In the genomic region with DNA sequence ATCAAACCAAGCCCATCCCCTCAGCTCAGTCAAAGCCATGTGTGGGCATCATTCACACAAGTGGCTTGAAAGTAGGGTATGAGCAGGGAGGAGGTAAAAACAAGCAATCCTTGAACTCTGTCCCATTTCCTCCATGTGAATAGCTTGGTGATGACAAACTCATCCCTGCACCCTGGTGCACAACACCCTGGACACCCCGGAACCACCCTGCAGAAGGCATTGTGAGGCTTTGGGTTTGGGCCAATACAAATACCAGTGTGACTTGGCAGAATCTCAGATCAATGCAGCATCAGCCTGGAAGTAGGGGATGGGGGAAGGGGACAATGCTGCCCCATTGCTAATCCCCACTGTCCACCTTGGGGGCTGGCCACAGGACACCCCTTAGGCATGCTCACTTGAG, we compare ENCODE assay signal across 12 cellular contexts. TPM values are rescaled to one million over a fixed set of nuclear protein-coding genes. Genes with fewer than 3 reads are reported as not detected.
DNase-seq lines count a peak whose midpoint lies in the region; ATAC-seq, FAIRE-seq and TF ChIP-seq lines count a peak whose summit lies in the region.
"Had no signal": no experiment of that assay in that cellular context is flagged by ENCODE, and none has a peak within 500 bp of the region (broad histone marks: within the 10 kb centered on the region; RNA-seq: fewer than 3 reads in every experiment).

No MANE protein-coding gene starts in this region.

- H3K36me3 Mint-ChIP-seq in H9 (ENCODE audit: insufficient read depth in 1 of 3, low read depth in 3 of 3): no peaks in the 10 kb centered on the region

- no peaks in the 10 kb centered on the region for H3K79me1 ChIP-seq in H9 (ENCODE audit: insufficient read depth, low read depth, low read length, poor library complexity, severe bottlenecking)

- H2BK120ac ChIP-seq in H9 (ENCODE audit: low read depth, low read length, poor library complexity, severe bottlenecking): no peak overlapping the region

- H3K4ac ChIP-seq in H9 (ENCODE audit: low read depth, low read length): no peak overlapping the region; the same call in 1 of the 2 replicates

- H3K79me2 ChIP-seq in H9 (ENCODE audit: insufficient read depth, low read length) (no peaks in the 10 kb centered on the region), PC-9 (ENCODE audit: low read depth) (peaks cover 82% of the 10 kb centered on the region)

- peaks cover 5% of the 10 kb centered on the region; the same call in 1 of the 2 replicates for H3K4me1 ChIP-seq in H9 (ENCODE audit: insufficient read depth, low read length)
- H3K4me1 ChIP-seq in PC-9 (replicated peaks; ENCODE audit: insufficient read depth): peaks cover 74% of the 10 kb centered on the region
- peaks cover 25 to 56% (median 27%) of the 10 kb centered on the region in 3 donors for H3K4me1 ChIP-seq in esophagus squamous epithelium
- peaks cover 7 to 14% of the 10 kb centered on the region in 2 donors for H3K4me1 ChIP-seq in small intestine (ENCODE audit: control insufficient read depth in 2 of 2, insufficient read depth in 1 of 2, low read depth in 1 of 2, low read length in 1 of 2)
- H3K4me1 ChIP-seq: testis had no signal

- H3K4me1 Mint-ChIP-seq in H9: peaks cover 21 to 22% of the 10 kb centered on the region in 2 experiments

- intact Hi-C loops in PC-9 (cut with micrococcal nuclease; ENCODE audit: unreplicated experiment) (loop anchor here (1.0 to 10.0 kb wide), 2 partner anchors 41 to 140 kb away; no protein-coding TSS in a partner anchor), esophagus squamous epithelium (cut with DNase I) (no loop called here)

- H3K56ac ChIP-seq in H9 (ENCODE audit: insufficient read length, low read depth, low read length): no peak overlapping the region

- H3K27ac ChIP-seq in H9 (ENCODE audit: insufficient read length, low read depth, low read length) (no peak overlapping the region), PC-9 (peak overlapping the region; percentile 100), esophagus squamous epithelium (peak overlapping the region; percentile 83 to 91 (median 85)), small intestine (ENCODE audit: low read depth in 1 of 2, low read length in 1 of 2) (peak overlapping the region; percentile 75 to 89)
- H3K27ac ChIP-seq: testis had no signal

- H2AFZ ChIP-seq in H9 (ENCODE audit: low read length) (no peak overlapping the region), PC-9 (no peak overlapping the region)

- DNase-seq in H9 (no peak), PC-9 (peak; percentile 81 to 95), esophagus squamous epithelium (lab: John Stamatoyannopoulos, UW) (no peak), small intestine (peak; percentile 67), dedifferentiated amniotic fluid mesenchymal stem cell (ENCODE audit: extremely low spot score) (no peak), OCI-M1 (lab: John Stamatoyannopoulos, UW) (no peak), AML-193 (lab: John Stamatoyannopoulos, UW) (no peak)
- DNase-seq: KBM-7, NCI-H446, nucleus accumbens, testis had no signal

- H3K36me3 ChIP-seq in PC-9 (ENCODE audit: low read depth) (no peaks in the 10 kb centered on the region), esophagus squamous epithelium (no peaks in the 10 kb centered on the region), small intestine (ENCODE audit: control insufficient read depth in 2 of 2, insufficient read depth in 2 of 2, low read length in 2 of 2) (no peaks in the 10 kb centered on the region)

- H3K4me3 ChIP-seq in PC-9 (peak overlapping the region; percentile 41; the same call in 1 of the 2 replicates), esophagus squamous epithelium (no peak overlapping the region), small intestine (ENCODE audit: low read depth in 1 of 2, low read length in 2 of 2) (no peak overlapping the region)
- H3K4me3 ChIP-seq: testis had no signal

- TF ChIP-seq CTCF in H9 (conservative IDR thresholded peaks at IDR 0.05) (no peak), PC-9 (conservative IDR thresholded peaks at IDR 0.05) (no peak), esophagus squamous epithelium (IDR thresholded peaks at IDR 0.05) (no peak)

- H3K9ac ChIP-seq in H9 (ENCODE audit: extremely low read depth, insufficient read length, low read length): no peak overlapping the region

- H3K27me3 Mint-ChIP-seq in H9 (ENCODE audit: low read depth): peaks cover 1% of the 10 kb centered on the region; the same call in 1 of the 2 replicates

- no peaks in the 10 kb centered on the region for H3K9me3 Mint-ChIP-seq in H9

- H4K91ac ChIP-seq in H9 (ENCODE audit: insufficient read length, low read depth, low read length): no peak overlapping the region

- no peaks in the 10 kb centered on the region for H3K23me2 ChIP-seq in H9 (ENCODE audit: insufficient read length, low read depth, low read length, poor library complexity, severe bottlenecking)

- H2BK5ac ChIP-seq in H9 (ENCODE audit: insufficient read length, low read length): no peak overlapping the region

- H3T11ph ChIP-seq in H9 (ENCODE audit: low read length): no peak overlapping the region

- WGBS in H9 (ENCODE audit: extremely low coverage, insufficient read length, low lambda C conversion rate): no CpG with 5 or more reads among the region's 1 CpG
- 80% methylated on average over 1 of the region's 1 CpG; no CpG with 5 or more reads in 1 of the 2 donors for WGBS in esophagus squamous epithelium, 2 donors
- WGBS in small intestine, 3 donors: 23 to 64% (median 40%) methylated on average over 1 of the region's 1 CpG

- H3K9me2 ChIP-seq in PC-9 (ENCODE audit: insufficient read depth): no peaks in the 10 kb centered on the region

- H3K14ac ChIP-seq in H9 (ENCODE audit: insufficient read depth, low read length): no peak overlapping the region; the same call in 1 of the 2 replicates

- H2AK5ac ChIP-seq in H9 (ENCODE audit: insufficient read length, low read length): no peak overlapping the region

- H4K20me1 ChIP-seq in H9 (ENCODE audit: control insufficient read depth, insufficient read depth, insufficient read length) (no peaks in the 10 kb centered on the region), PC-9 (ENCODE audit: insufficient read depth) (no peaks in the 10 kb centered on the region)

- H2BK20ac ChIP-seq in H9 (ENCODE audit: low read depth, low read length, poor library complexity, severe bottlenecking): no peak overlapping the region

- TF ChIP-seq POLR2A in esophagus squamous epithelium (IDR thresholded peaks at IDR 0.05): no peak

- H3K4me2 ChIP-seq in H9 (ENCODE audit: insufficient read depth, insufficient read length, low read length) (no peak overlapping the region), PC-9 (peak overlapping the region; percentile 82)

- peak overlapping the region; percentile 15 for H3K18ac ChIP-seq in H9 (ENCODE audit: insufficient read length, low read depth, low read length)

- no peak overlapping the region for H3K4me3 Mint-ChIP-seq in H9

- H4K8ac ChIP-seq in H9 (replicated peaks; ENCODE audit: insufficient read length, low read depth, low read length): peak overlapping the region; percentile 32

- CTCF ChIA-PET in PC-9 (lab: Charles Lee): interaction anchor here (0.6 to 1.6 kb wide), 3 partner anchors 16 to 223 kb away, joined by 3 to 4 read pairs (median 3); partner anchors contain the start of gene FAM136A

- no peak overlapping the region for H3K23ac ChIP-seq in H9 (ENCODE audit: insufficient read length, low read depth, low read length)

- no TSS peak for BruUV-seq in PC-9 (replicated peaks; lab: Mats Ljungman, UMichigan)

- peak overlapping the region; percentile 47 for H2BK12ac ChIP-seq in H9 (ENCODE audit: insufficient read length, low read depth, low read length)

- FAIRE-seq in small intestine (lab: Jason Lieb, UNC): no peak

- H3K27ac Mint-ChIP-seq in H9: no peak overlapping the region; a peak in 1 of 7 replicates

- no peak overlapping the region for H2BK15ac ChIP-seq in H9 (ENCODE audit: low read depth, low read length)

- H4K5ac ChIP-seq in H9 (ENCODE audit: insufficient read length, low read depth, low read length): no peak overlapping the region

- H3F3A ChIP-seq in PC-9 (ENCODE audit: insufficient read depth, low read depth): peaks cover 54% of the 10 kb centered on the region

- H3K9me3 ChIP-seq in H9 (ENCODE audit: control insufficient read depth, low read depth, low read length): no peaks in the 10 kb centered on the region
- no peaks in the 10 kb centered on the region for H3K9me3 ChIP-seq in PC-9 (ENCODE audit: insufficient read depth, low read depth)
- H3K9me3 ChIP-seq in esophagus squamous epithelium: no peaks in the 10 kb centered on the region
- no peaks in the 10 kb centered on the region for H3K9me3 ChIP-seq in small intestine (ENCODE audit: control insufficient read depth, low read depth)
- H3K9me3 ChIP-seq: testis had no signal

- ATAC-seq in GM18861 (IDR thresholded peaks at IDR 0.05; ENCODE audit: unreplicated experiment): no peak

- POLR2A ChIA-PET in PC-9 (lab: Charles Lee; ENCODE audit: unreplicated experiment): interaction anchor here (0.6 to 0.7 kb wide), 3 partner anchors 41 to 1381 kb away, joined by 3 to 8 read pairs (median 8); no protein-coding TSS in a partner anchor

- no peaks in the 10 kb centered on the region for H3K27me3 ChIP-seq in H9 (ENCODE audit: insufficient read depth, low read length)
- H3K27me3 ChIP-seq in PC-9 (ENCODE audit: insufficient read depth, low read depth): no peaks in the 10 kb centered on the region
- no peaks in the 10 kb centered on the region for H3K27me3 ChIP-seq in esophagus squamous epithelium
- no peaks in the 10 kb centered on the region for H3K27me3 ChIP-seq in small intestine (ENCODE audit: control insufficient read depth in 2 of 2, insufficient read depth in 2 of 2, low read length in 2 of 2)
- H3K27me3 ChIP-seq: testis had no signal

RNA-seq across cellular contexts. Expression of gene TGFA, which starts 28.6 kb away (rescaled TPM):
- 2.5 and 3.3 TPM in 2 replicates for total RNA-seq in H9 (2021)
- 27.7 and 36.4 TPM in 2 replicates for total RNA-seq in PC-9 (2021)
- 10 to 100 TPM; 15.8 to 75.8 (median 52.0) TPM for total RNA-seq in esophagus squamous epithelium
- polyA plus RNA-seq in small intestine: 1 to 10 TPM; 6.3 to 9.6 (median 8.9) TPM

Comparison
In these comparisons a context has a peak if more than half of its experiments do, and no peak if none do; other contexts are left out.
1. DNase-seq: peak in PC-9 (2 of 2) and small intestine (single experiment); none in H9 (single experiment), esophagus squamous epithelium (single experiment), dedifferentiated amniotic fluid mesenchymal stem cell (single experiment), OCI-M1 (single experiment) and AML-193 (0 of 2).